In genomic region chr13:26062853-26063444, GRCh38 we compare ENCODE assay signal across 8 cellular contexts. TPM values are rescaled to one million over a fixed set of nuclear protein-coding genes. Genes with fewer than 3 reads are reported as not detected.
DNase-seq lines count a peak whose midpoint lies in the region; ATAC-seq, FAIRE-seq and TF ChIP-seq lines count a peak whose summit lies in the region.

No MANE protein-coding gene starts in this region.

- H3K4me3 ChIP-seq in KMS-11 (IDR thresholded peaks at IDR 0.05; ENCODE audit: insufficient read depth, low read depth, low read length) (no peak overlapping the region), breast epithelium (no peak overlapping the region), kidney epithelial cell (ENCODE audit: low read depth, low read length) (no peak overlapping the region)

- H3K36me3 ChIP-seq in KMS-11 (ENCODE audit: insufficient read depth) = no peaks in the 10 kb centered on the region
- no peaks in the 10 kb centered on the region for H3K36me3 ChIP-seq in breast epithelium
- H3K36me3 ChIP-seq in kidney epithelial cell (ENCODE audit: control insufficient read depth, insufficient read depth, low read length) = no peaks in the 10 kb centered on the region

- no peak overlapping the region for H3K4me3 Mint-ChIP-seq in type B pancreatic cell

- no peak overlapping the region for H3K4me2 ChIP-seq in KMS-11

- no peaks in the 10 kb centered on the region for H3K36me3 Mint-ChIP-seq in type B pancreatic cell

- H4K20me1 ChIP-seq in KMS-11 (ENCODE audit: insufficient read depth) = no peaks in the 10 kb centered on the region

- peaks cover 24% of the 10 kb centered on the region for H3K4me1 Mint-ChIP-seq in type B pancreatic cell (ENCODE audit: unreplicated experiment)

- no peaks in the 10 kb centered on the region for H3K79me2 ChIP-seq in KMS-11 (ENCODE audit: insufficient read depth, low read depth)

- intact Hi-C loops in breast epithelium (cut with DNase I; ENCODE audit: low total_unique reads) = no loop called here

- no peak overlapping the region for H2AFZ ChIP-seq in KMS-11 (ENCODE audit: low read depth)

- ATAC-seq in HG03139 (IDR thresholded peaks at IDR 0.05; ENCODE audit: unreplicated experiment) = no peak
- ATAC-seq in GM19455 (IDR thresholded peaks at IDR 0.05; ENCODE audit: unreplicated experiment) = no peak

- no peak overlapping the region for H3K9ac ChIP-seq in KMS-11

- H3K4me1 ChIP-seq in KMS-11 (ENCODE audit: low read depth, poor library complexity, severe bottlenecking) = no peaks in the 10 kb centered on the region
- H3K4me1 ChIP-seq in breast epithelium = no peaks in the 10 kb centered on the region

- peaks cover 8% of the 10 kb centered on the region for H3K27me3 Mint-ChIP-seq in type B pancreatic cell

- H3K27ac Mint-ChIP-seq in type B pancreatic cell = no peak overlapping the region

- no peaks in the 10 kb centered on the region for H3K9me3 ChIP-seq in breast epithelium

- TF ChIP-seq CTCF in KMS-11 (conservative IDR thresholded peaks at IDR 0.05; ENCODE audit: low read depth, low read length) (peak; percentile 72), breast epithelium (IDR thresholded peaks at IDR 0.05) (peak in 2 of 3 donors; percentile 56 to 65), kidney epithelial cell (IDR thresholded peaks at IDR 0.05; ENCODE audit: insufficient read depth, low read length, poor library complexity, severe bottlenecking) (peak; percentile 74), type B pancreatic cell (conservative IDR thresholded peaks at IDR 0.05) (peak; percentile 86)

- H3K27ac ChIP-seq in KMS-11 (no peak overlapping the region), breast epithelium (no peak overlapping the region)

- DNase-seq in Daoy (ENCODE audit: low read depth) (peak; percentile 58), RCC 7860 (ENCODE audit: low spot score) (peak; percentile 43), breast epithelium (ENCODE audit: low spot score in 2 of 2) (peak in 1 of 2 donors; percentile 23), kidney epithelial cell (ENCODE audit: low read depth) (no peak), type B pancreatic cell (ENCODE audit: extremely low spot score, unreplicated experiment) (no peak)

- no peak for TF ChIP-seq POLR2A in breast epithelium (IDR thresholded peaks at IDR 0.05)

- H3K27me3 ChIP-seq in KMS-11 (ENCODE audit: insufficient read depth, low read depth) (no peaks in the 10 kb centered on the region), breast epithelium (no peaks in the 10 kb centered on the region), kidney epithelial cell (ENCODE audit: control insufficient read depth, insufficient read depth, low read length) (no peaks in the 10 kb centered on the region)

- peak; percentile 71 for FAIRE-seq in RCC 7860 (lab: Jason Lieb, UNC)

- no peaks in the 10 kb centered on the region for H3K9me3 Mint-ChIP-seq in type B pancreatic cell

RNA-seq across cellular contexts. Expression of gene SHISA2, which starts 11.1 kb away (rescaled TPM):
- total RNA-seq in Daoy (2014; rRNA removed; shearing (Covaris generic)) = 100 and 138 TPM in 2 replicates
- 10 to 100 TPM in 1 of 3 donors, 1 to 10 TPM in 1, under 1 TPM in 1; 0.64 to 43.8 (median 2.6) TPM for total RNA-seq in breast epithelium
- 89.5 and 105 TPM in 2 replicates for total RNA-seq in kidney epithelial cell
- 10.0 and 25.7 TPM in 2 replicates for total RNA-seq in type B pancreatic cell (ENCODE audit: low replicate concordance)

Comparison
In these comparisons a context has a peak if more than half of its experiments do, and no peak if none do; other contexts are left out.
1. DNase-seq: peak in Daoy (single experiment) and RCC 7860 (single experiment); none in kidney epithelial cell (single experiment) and type B pancreatic cell (single experiment).
2. Peak in every context shown above with its lines, with median percentiles within 50 percentile points of each other: CTCF ChIP-seq.